Comparison of ENCODE assay signal across 14 cellular contexts in genomic region chr10:111999205-111999914, GRCh38.
"Had no signal": no experiment of that assay in that cellular context is flagged by ENCODE, and none has a peak within 500 bp of the region (broad histone marks: within the 10 kb centered on the region; RNA-seq: fewer than 3 reads in every experiment).

No MANE protein-coding gene starts in this region.

- DNase-seq: activated CD4-positive, alpha-beta T cell treated with anti-CD3 and anti-CD28 coated beads, Interleukin-2, amount 50 U/mL, for 1 hour; activated CD8-positive, alpha-beta memory T cell treated with anti-CD3 and anti-CD28 coated beads for 24 hours; activated naive CD4-positive, alpha-beta T cell; naive B cell; nucleus accumbens; posterior cingulate gyrus; retina; stimulated activated CD4-positive, alpha-beta T cell treated with anti-CD3 and anti-CD28 coated beads, Interleukin-2, amount 100 ng/mL, for 48 hours; thyroid gland had no signal

- H3K27me3 ChIP-seq: hepatocyte, thyroid gland had no signal

- H3K4me3 Mint-ChIP-seq: activated T-helper 1 cell treated with anti-CD3 and anti-CD28 coated beads, Interleukin-12 subunit alpha, Interleukin-12 subunit beta, Interleukin-2, Interleukin-4 antibody, amounts not matched to agents 30 ng/mL and 10 ng/mL and 1 ng/mL, durations not matched to agents 14 hours and 24 hours and 36 hours; naive B cell; stimulated activated memory B cell treated with anti-CD40 and anti-IgM and Interleukin-4, amounts not matched to agents 10 μg/mL and 1 μg/mL and 100 μg/mL, for 72 hours; T-helper 2 cell treated with Interferon-gamma antibody and Interleukin-4, amounts not matched to agents 5 μg/mL and 100 μg/mL, for 36 hours had no signal

- H3K27me3 Mint-ChIP-seq: stimulated activated memory B cell treated with anti-CD40 and anti-IgM and Interleukin-4, amounts not matched to agents 10 μg/mL and 1 μg/mL and 100 μg/mL, for 72 hours had no signal

- H3K27ac ChIP-seq: hepatocyte, thyroid gland had no signal

- H3K9me3 Mint-ChIP-seq: activated T-helper 1 cell treated with anti-CD3 and anti-CD28 coated beads, Interleukin-12 subunit alpha, Interleukin-12 subunit beta, Interleukin-2, Interleukin-4 antibody, amounts not matched to agents 30 ng/mL and 10 ng/mL and 1 ng/mL, durations not matched to agents 14 hours and 24 hours and 36 hours; stimulated activated memory B cell treated with anti-CD40 and anti-IgM and Interleukin-4, amounts not matched to agents 10 μg/mL and 1 μg/mL and 100 μg/mL, for 72 hours; T-helper 2 cell treated with Interferon-gamma antibody and Interleukin-4, amounts not matched to agents 5 μg/mL and 100 μg/mL, for 36 hours had no signal

- H3K4me1 Mint-ChIP-seq: naive B cell; stimulated activated memory B cell treated with anti-CD40 and anti-IgM and Interleukin-4, amounts not matched to agents 10 μg/mL and 1 μg/mL and 100 μg/mL, for 72 hours had no signal

- H3K4me1 ChIP-seq: thyroid gland had no signal

- H3K36me3 ChIP-seq: thyroid gland had no signal

- H3K4me3 ChIP-seq: hepatocyte, thyroid gland had no signal

- ATAC-seq: esophagus mucosa; stimulated activated memory B cell treated with anti-CD40 and anti-IgM and Interleukin-4, amounts not matched to agents 10 μg/mL and 1 μg/mL and 100 μg/mL, for 72 hours had no signal

- H3K36me3 Mint-ChIP-seq: naive B cell; stimulated activated memory B cell treated with anti-CD40 and anti-IgM and Interleukin-4, amounts not matched to agents 10 μg/mL and 1 μg/mL and 100 μg/mL, for 72 hours had no signal

- H3K27ac Mint-ChIP-seq: activated T-helper 1 cell treated with anti-CD3 and anti-CD28 coated beads, Interleukin-12 subunit alpha, Interleukin-12 subunit beta, Interleukin-2, Interleukin-4 antibody, amounts not matched to agents 30 ng/mL and 10 ng/mL and 1 ng/mL, durations not matched to agents 14 hours and 24 hours and 36 hours; naive B cell; stimulated activated memory B cell treated with anti-CD40 and anti-IgM and Interleukin-4, amounts not matched to agents 10 μg/mL and 1 μg/mL and 100 μg/mL, for 72 hours; T-helper 2 cell treated with Interferon-gamma antibody and Interleukin-4, amounts not matched to agents 5 μg/mL and 100 μg/mL, for 36 hours had no signal

- H3K9me3 ChIP-seq: thyroid gland had no signal
